Comparison of ENCODE assay signal across 8 cellular contexts in the genomic region with DNA sequence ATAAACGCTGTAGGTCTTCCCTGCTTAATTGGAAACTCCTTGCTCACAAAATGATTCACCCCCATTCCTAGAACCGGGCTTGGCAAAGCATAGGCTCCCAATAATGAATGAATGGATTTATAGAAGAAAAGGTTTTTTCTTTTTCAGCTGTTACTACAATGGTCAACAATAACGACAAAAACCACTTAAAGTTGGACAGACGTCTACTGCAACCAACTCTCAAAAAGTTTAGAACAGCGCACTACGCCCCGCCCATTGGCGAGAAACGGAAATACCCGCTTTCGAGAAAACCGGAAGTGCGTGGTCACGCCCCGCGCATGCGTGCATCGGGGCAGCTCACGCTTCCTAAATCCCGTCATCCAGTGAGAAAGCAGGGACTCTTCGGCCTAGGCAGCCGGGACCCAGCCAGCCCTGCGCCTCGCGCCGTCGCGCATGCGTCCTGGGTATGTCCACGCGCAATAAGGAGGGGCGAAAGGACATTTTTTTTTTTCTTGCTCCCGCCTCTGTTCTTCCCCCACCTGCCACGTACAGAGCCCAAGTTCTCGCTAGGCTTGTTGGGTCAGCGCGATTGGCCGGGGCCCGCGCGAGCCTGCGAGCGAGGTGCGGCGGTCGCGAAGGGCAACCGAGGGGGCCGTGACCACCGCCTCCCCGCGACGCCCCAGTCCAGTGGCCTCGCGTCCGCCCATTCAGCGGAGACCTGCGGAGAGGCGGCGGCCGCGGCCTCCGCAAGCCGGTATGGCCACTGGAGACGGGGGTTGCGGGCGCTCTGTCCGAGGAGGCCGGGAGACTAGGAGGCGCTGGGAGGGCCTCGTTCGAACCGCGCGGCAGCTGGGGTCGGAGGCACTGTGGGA. TPM values are rescaled to one million over a fixed set of nuclear protein-coding genes. Genes with fewer than 3 reads are reported as not detected.
DNase-seq lines count a peak whose midpoint lies in the region; ATAC-seq and TF ChIP-seq lines count a peak whose summit lies in the region.

TSS of gene TFG (plus strand) at position 506 of the 851 bp plus-strand sequence. CDS start 4,192 bp downstream, outside the sequence.

- H3K4me1 Mint-ChIP-seq in dendritic cell treated with granulocyte-macrophage colony-stimulating factor and Interleukin-4, amounts not matched to agents 40 ng/mL and 50 ng/mL, for 4 days (ENCODE audit: low read depth) = peaks cover 38% of the 10 kb centered on the region

- intact Hi-C loops in dendritic cell treated with granulocyte-macrophage colony-stimulating factor and Interleukin-4, amounts not matched to agents 40 ng/mL and 50 ng/mL, for 4 days (cut with micrococcal nuclease) = loop anchor here (2.0 to 5.0 kb wide), 3 partner anchors 217 to 863 kb away; partner anchors contain the start of genes PCNP, TBC1D23 and TMEM45A

- no peak for TF ChIP-seq CTCF in C4-2B (conservative IDR thresholded peaks at IDR 0.05)

- peaks cover 12% of the 10 kb centered on the region for H3K9me3 Mint-ChIP-seq in dendritic cell treated with granulocyte-macrophage colony-stimulating factor and Interleukin-4, amounts not matched to agents 40 ng/mL and 50 ng/mL, for 4 days

- DNase-seq in NCI-H774 (lab: John Stamatoyannopoulos, UW) (peak; percentile 99), left lobe of liver (ENCODE audit: low spot score) (peak; percentile 99)
- DNase-seq in activated CD4-positive, alpha-beta T cell treated with anti-CD3 and anti-CD28 coated beads, Interleukin-2, amount 50 U/mL, for 4 hours = peak; percentile 95 to 96
- peak; percentile 95 for DNase-seq in stimulated activated CD4-positive, alpha-beta T cell treated with anti-CD3 and anti-CD28 coated beads, Interleukin-2, amount 100 ng/mL, for 4 hours (ENCODE audit: low read depth)

- peaks cover 10% of the 10 kb centered on the region for H3K27me3 Mint-ChIP-seq in dendritic cell treated with granulocyte-macrophage colony-stimulating factor and Interleukin-4, amounts not matched to agents 40 ng/mL and 50 ng/mL, for 4 days

- peak within 1 kb of the TSS; percentile 86 for H3K27ac ChIP-seq in C4-2B

- H3K27ac Mint-ChIP-seq in dendritic cell treated with granulocyte-macrophage colony-stimulating factor and Interleukin-4, amounts not matched to agents 40 ng/mL and 50 ng/mL, for 4 days = peak within 1 kb of the TSS; percentile 96

- peak within 1 kb of the TSS; percentile 92 for H3K4me3 Mint-ChIP-seq in dendritic cell treated with granulocyte-macrophage colony-stimulating factor and Interleukin-4, amounts not matched to agents 40 ng/mL and 50 ng/mL, for 4 days

- ATAC-seq in GM19395 (IDR thresholded peaks at IDR 0.05; ENCODE audit: unreplicated experiment) (peak; percentile 95), HG03565 (IDR thresholded peaks at IDR 0.05; ENCODE audit: unreplicated experiment) (peak; percentile 90), left lobe of liver (peak; percentile 93)

- peaks cover 59% of the 10 kb centered on the region for H3K36me3 Mint-ChIP-seq in dendritic cell treated with granulocyte-macrophage colony-stimulating factor and Interleukin-4, amounts not matched to agents 40 ng/mL and 50 ng/mL, for 4 days (ENCODE audit: low read depth)

RNA-seq across cellular contexts. Expression of gene TFG, which starts in this region (rescaled TPM):
- total RNA-seq in left lobe of liver = 50.2 TPM

Comparison
In these comparisons a context has a peak if more than half of its experiments do, and no peak if none do; other contexts are left out.
1. Peak in every context shown above with its lines: DNase-seq, ATAC-seq and H3K27ac ChIP-seq.